ENCODE assay signal across 1 cellular context in the genomic region with DNA sequence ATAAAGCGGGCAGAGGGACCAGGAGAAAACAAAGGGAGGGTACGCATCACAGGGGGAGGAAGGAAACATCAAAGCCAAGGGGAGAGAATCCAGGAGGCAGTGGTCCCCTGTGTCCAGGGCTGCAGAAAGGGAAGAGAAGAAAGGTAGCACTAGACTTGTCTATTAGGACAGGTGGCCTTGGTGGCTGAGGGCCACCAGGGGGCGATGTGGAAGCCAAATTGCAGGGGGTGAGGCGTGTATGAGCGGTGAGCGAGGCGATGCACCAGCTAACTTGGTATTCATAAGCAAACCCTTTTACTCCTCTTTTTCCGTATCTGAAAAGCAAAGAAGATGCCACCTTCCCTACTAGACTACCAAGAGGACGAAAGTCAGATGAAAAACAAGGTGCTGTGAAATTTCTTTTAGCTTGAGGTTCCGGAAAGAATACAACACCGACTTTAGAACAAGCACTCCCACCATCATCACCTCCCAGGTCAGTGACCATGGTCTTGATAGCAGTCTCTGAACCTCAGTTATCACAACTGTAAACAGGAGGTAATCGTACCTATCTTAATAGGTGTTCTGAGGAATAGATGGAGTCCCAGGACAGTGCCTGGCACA.
TF ChIP-seq lines count a peak whose summit lies in the region.

No MANE protein-coding gene starts in this region.

TF ChIP-seq in WTC11, 78 proteins besides CTCF, POLR2A, EP300 and RAD21 (continued from another document):
- TF ChIP-seq, protein P1, sequence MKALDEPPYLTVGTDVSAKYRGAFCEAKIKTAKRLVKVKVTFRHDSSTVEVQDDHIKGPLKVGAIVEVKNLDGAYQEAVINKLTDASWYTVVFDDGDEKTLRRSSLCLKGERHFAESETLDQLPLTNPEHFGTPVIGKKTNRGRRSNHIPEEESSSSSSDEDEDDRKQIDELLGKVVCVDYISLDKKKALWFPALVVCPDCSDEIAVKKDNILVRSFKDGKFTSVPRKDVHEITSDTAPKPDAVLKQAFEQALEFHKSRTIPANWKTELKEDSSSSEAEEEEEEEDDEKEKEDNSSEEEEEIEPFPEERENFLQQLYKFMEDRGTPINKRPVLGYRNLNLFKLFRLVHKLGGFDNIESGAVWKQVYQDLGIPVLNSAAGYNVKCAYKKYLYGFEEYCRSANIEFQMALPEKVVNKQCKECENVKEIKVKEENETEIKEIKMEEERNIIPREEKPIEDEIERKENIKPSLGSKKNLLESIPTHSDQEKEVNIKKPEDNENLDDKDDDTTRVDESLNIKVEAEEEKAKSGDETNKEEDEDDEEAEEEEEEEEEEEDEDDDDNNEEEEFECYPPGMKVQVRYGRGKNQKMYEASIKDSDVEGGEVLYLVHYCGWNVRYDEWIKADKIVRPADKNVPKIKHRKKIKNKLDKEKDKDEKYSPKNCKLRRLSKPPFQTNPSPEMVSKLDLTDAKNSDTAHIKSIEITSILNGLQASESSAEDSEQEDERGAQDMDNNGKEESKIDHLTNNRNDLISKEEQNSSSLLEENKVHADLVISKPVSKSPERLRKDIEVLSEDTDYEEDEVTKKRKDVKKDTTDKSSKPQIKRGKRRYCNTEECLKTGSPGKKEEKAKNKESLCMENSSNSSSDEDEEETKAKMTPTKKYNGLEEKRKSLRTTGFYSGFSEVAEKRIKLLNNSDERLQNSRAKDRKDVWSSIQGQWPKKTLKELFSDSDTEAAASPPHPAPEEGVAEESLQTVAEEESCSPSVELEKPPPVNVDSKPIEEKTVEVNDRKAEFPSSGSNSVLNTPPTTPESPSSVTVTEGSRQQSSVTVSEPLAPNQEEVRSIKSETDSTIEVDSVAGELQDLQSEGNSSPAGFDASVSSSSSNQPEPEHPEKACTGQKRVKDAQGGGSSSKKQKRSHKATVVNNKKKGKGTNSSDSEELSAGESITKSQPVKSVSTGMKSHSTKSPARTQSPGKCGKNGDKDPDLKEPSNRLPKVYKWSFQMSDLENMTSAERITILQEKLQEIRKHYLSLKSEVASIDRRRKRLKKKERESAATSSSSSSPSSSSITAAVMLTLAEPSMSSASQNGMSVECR (CRISPR knock-in tag; IDR thresholded peaks at IDR 0.05; ENCODE audit: borderline replicate concordance), result no peak
- no peak for TF ChIP-seq SP1 (CRISPR knock-in tag; conservative IDR thresholded peaks at IDR 0.05)
- TF ChIP-seq MYBL2 (CRISPR knock-in tag; IDR thresholded peaks at IDR 0.05), result 0 out of 2 replicates have a peak, but pooled peaks have one; percentile 41
- TF ChIP-seq, protein P2, sequence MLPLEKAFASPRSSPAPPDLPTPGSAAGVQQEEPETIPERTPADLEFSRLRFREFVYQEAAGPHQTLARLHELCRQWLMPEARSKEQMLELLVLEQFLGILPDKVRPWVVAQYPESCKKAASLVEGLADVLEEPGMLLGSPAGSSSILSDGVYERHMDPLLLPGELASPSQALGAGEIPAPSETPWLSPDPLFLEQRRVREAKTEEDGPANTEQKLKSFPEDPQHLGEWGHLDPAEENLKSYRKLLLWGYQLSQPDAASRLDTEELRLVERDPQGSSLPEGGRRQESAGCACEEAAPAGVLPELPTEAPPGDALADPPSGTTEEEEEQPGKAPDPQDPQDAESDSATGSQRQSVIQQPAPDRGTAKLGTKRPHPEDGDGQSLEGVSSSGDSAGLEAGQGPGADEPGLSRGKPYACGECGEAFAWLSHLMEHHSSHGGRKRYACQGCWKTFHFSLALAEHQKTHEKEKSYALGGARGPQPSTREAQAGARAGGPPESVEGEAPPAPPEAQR (CRISPR knock-in tag; IDR thresholded peaks at IDR 0.05), result no peak
